Comparison of ENCODE assay signal across 12 cellular contexts in the genomic region with DNA sequence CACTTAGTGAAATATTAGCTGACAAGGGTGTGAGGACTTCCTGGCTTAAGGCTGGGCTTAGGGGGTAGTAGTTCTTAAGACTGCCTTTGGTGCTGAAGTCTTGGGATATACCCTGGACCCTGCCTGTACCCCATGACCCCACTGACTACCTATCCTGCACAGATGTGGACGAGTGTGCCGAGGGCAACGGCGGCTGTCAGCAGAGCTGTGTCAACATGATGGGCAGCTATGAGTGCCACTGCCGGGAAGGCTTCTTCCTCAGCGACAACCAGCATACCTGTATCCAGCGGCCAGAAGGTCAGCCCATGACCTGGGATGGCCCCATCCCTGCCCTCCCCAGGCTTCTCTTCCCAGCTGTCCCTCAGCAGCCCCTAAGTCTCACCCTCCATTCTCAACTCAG. TPM values are rescaled to one million over a fixed set of nuclear protein-coding genes. Genes with fewer than 3 reads are reported as not detected.
"Had no signal": no experiment of that assay in that cellular context is flagged by ENCODE, and none has a peak within 500 bp of the region (broad histone marks: within the 10 kb centered on the region; RNA-seq: fewer than 3 reads in every experiment).

No MANE protein-coding gene starts in this region.

- H3K27me3 ChIP-seq: colonic mucosa, esophagus squamous epithelium had no signal

- H3K9me3 ChIP-seq: colonic mucosa, esophagus squamous epithelium, neutrophil had no signal

- H3K4me1 ChIP-seq: colonic mucosa, parathyroid adenoma had no signal

- H2AFZ ChIP-seq: parathyroid adenoma had no signal

- H3K4me3 ChIP-seq: colonic mucosa, esophagus squamous epithelium, lung had no signal

- H3K27ac ChIP-seq: colonic mucosa, neutrophil, parathyroid adenoma had no signal

- DNase-seq: dermis blood vessel endothelial cell; effector memory CD4-positive, alpha-beta T cell; esophagus squamous epithelium; foreskin melanocyte; natural killer cell; stimulated activated CD4-positive, alpha-beta T cell treated with anti-CD3 and anti-CD28 coated beads, Interleukin-4, amount 100 ng/mL, for 4 hours had no signal

- H3K79me2 ChIP-seq: parathyroid adenoma had no signal

- H3K36me3 ChIP-seq: colonic mucosa, esophagus squamous epithelium, neutrophil had no signal

- ATAC-seq: natural killer cell; stimulated activated memory B cell treated with anti-CD40 and anti-IgM and Interleukin-4, amounts not matched to agents 10 μg/mL and 1 μg/mL and 100 μg/mL, for 72 hours had no signal

- H3K9ac ChIP-seq: parathyroid adenoma had no signal

RNA-seq across cellular contexts. Expression of a gene that starts 17.8 kb away (rescaled TPM):
- total RNA-seq: mononuclear cell had no signal
